ENCODE assay signal across 1 cellular context in the genomic region with DNA sequence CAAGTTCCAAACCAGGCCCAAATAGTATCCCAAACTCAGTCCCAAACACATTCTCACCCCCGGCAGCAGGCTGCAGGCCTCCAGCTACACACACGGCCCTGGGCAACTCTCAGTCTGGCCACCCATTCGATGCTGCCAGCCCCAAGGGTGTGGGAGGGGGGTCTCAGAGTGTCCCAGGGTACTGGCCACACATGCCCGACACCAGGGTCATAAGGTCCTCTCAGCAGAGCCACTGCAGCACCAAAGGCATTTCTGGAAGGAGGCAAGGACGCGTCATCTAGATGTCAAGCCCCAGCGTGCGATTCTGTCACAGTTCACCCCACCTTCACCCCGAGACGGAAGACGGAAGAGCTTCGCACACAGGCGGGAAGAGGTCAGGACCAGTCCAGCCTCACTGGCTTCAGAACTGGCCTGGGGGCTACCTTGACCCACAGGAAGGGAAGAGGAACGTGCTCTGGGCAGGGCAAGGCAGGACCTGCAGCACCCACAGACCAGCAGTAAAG.
TF ChIP-seq lines count a peak whose summit lies in the region.

No MANE protein-coding gene starts in this region.

TF ChIP-seq in IMR-90, 13 proteins besides CTCF, POLR2A, EP300 and RAD21:
- TF ChIP-seq MAFK (IDR thresholded peaks at IDR 0.05; ENCODE audit: low read depth, low read length), result no peak
- no peak for TF ChIP-seq CEBPB (IDR thresholded peaks at IDR 0.05; ENCODE audit: low read depth, low read length)
- no peak for TF ChIP-seq FOS (IDR thresholded peaks at IDR 0.05; ENCODE audit: low read depth, low read length)
- TF ChIP-seq MXI1 (IDR thresholded peaks at IDR 0.05; ENCODE audit: borderline replicate concordance, low read depth, low read length), result no peak
- TF ChIP-seq, protein P1, sequence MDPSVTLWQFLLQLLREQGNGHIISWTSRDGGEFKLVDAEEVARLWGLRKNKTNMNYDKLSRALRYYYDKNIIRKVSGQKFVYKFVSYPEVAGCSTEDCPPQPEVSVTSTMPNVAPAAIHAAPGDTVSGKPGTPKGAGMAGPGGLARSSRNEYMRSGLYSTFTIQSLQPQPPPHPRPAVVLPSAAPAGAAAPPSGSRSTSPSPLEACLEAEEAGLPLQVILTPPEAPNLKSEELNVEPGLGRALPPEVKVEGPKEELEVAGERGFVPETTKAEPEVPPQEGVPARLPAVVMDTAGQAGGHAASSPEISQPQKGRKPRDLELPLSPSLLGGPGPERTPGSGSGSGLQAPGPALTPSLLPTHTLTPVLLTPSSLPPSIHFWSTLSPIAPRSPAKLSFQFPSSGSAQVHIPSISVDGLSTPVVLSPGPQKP (IDR thresholded peaks at IDR 0.05; ENCODE audit: borderline replicate concordance, low read depth, low read length), result no peak
- TF ChIP-seq MAZ (IDR thresholded peaks at IDR 0.05; ENCODE audit: borderline replicate concordance, low read depth, low read length), result no peak
- TF ChIP-seq RCOR1 (IDR thresholded peaks at IDR 0.05; ENCODE audit: insufficient replicate concordance, low read length), result no peak
- no peak for TF ChIP-seq RFX5 (IDR thresholded peaks at IDR 0.05; ENCODE audit: low read depth, low read length)
- no peak for TF ChIP-seq NFE2L2 (IDR thresholded peaks at IDR 0.05; ENCODE audit: low read depth, low read length)
- no peak for TF ChIP-seq CHD1 (IDR thresholded peaks at IDR 0.05; ENCODE audit: low read depth, low read length)
- no peak for TF ChIP-seq BHLHE40 (IDR thresholded peaks at IDR 0.05; ENCODE audit: low read depth, low read length)
- TF ChIP-seq, protein P2, sequence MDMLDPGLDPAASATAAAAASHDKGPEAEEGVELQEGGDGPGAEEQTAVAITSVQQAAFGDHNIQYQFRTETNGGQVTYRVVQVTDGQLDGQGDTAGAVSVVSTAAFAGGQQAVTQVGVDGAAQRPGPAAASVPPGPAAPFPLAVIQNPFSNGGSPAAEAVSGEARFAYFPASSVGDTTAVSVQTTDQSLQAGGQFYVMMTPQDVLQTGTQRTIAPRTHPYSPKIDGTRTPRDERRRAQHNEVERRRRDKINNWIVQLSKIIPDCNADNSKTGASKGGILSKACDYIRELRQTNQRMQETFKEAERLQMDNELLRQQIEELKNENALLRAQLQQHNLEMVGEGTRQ (IDR thresholded peaks at IDR 0.05; ENCODE audit: low read depth, low read length), result no peak
- TF ChIP-seq SMC3 (IDR thresholded peaks at IDR 0.05; ENCODE audit: low read depth, low read length), result no peak
